In genomic region chr10:81081887-81082620, GRCh38 we compare ENCODE assay signal across 11 cellular contexts.
DNase-seq lines count a peak whose midpoint lies in the region; ATAC-seq and TF ChIP-seq lines count a peak whose summit lies in the region.
"Had no signal": no experiment of that assay in that cellular context is flagged by ENCODE, and none has a peak within 500 bp of the region (broad histone marks: within the 10 kb centered on the region; RNA-seq: fewer than 3 reads in every experiment).

No MANE protein-coding gene starts in this region.

- H3K27me3 ChIP-seq in GM06990 (replicated peaks; ENCODE audit: control insufficient read depth, insufficient read depth, low read length) (no peaks in the 10 kb centered on the region), OCI-LY1 (ENCODE audit: insufficient read depth, low read length) (no peaks in the 10 kb centered on the region), kidney epithelial cell (ENCODE audit: control insufficient read depth, insufficient read depth, low read length) (no peaks in the 10 kb centered on the region), sigmoid colon (no peaks in the 10 kb centered on the region)
- H3K27me3 ChIP-seq: thyroid gland had no signal

- H3K27ac ChIP-seq in OCI-LY1 (ENCODE audit: low read depth, low read length, poor library complexity, severe bottlenecking) (no peak overlapping the region), sigmoid colon (no peak overlapping the region)
- H3K27ac ChIP-seq: thyroid gland had no signal

- no peaks in the 10 kb centered on the region for H4K20me1 ChIP-seq in OCI-LY1 (ENCODE audit: insufficient read depth, low read length)

- no peak overlapping the region for H2AFZ ChIP-seq in OCI-LY1 (ENCODE audit: low read length)

- H3K4me3 ChIP-seq in GM06990 (replicated peaks; ENCODE audit: low read depth, low read length): no peak overlapping the region
- H3K4me3 ChIP-seq in OCI-LY1 (ENCODE audit: low read depth, low read length, poor library complexity, severe bottlenecking): no peak overlapping the region
- no peak overlapping the region for H3K4me3 ChIP-seq in kidney epithelial cell (ENCODE audit: low read depth, low read length)
- no peak overlapping the region for H3K4me3 ChIP-seq in sigmoid colon
- H3K4me3 ChIP-seq: thyroid gland had no signal

- WGBS in sigmoid colon, 2 donors: 85 to 88% methylated on average over 3 of the region's 3 CpGs

- H3K4me1 ChIP-seq in OCI-LY1 (ENCODE audit: insufficient read depth, low read length, severe bottlenecking) (no peaks in the 10 kb centered on the region), sigmoid colon (no peaks in the 10 kb centered on the region)
- H3K4me1 ChIP-seq: thyroid gland had no signal

- H3K4me2 ChIP-seq in OCI-LY1 (ENCODE audit: low read length): no peak overlapping the region

- no peaks in the 10 kb centered on the region for H3F3A ChIP-seq in OCI-LY1 (ENCODE audit: insufficient read depth, low read length)

- H3K9me2 ChIP-seq in OCI-LY1 (ENCODE audit: low read depth, low read length): no peaks in the 10 kb centered on the region

- no peak for TF ChIP-seq EP300 in sigmoid colon (IDR thresholded peaks at IDR 0.05)

- TF ChIP-seq CTCF in GM06990 (IDR thresholded peaks at IDR 0.05; ENCODE audit: insufficient read depth, low read length, poor library complexity, severe bottlenecking): peak; percentile 65
- peak; percentile 56 for TF ChIP-seq CTCF in OCI-LY1 (IDR thresholded peaks at IDR 0.05; ENCODE audit: low read length)
- TF ChIP-seq CTCF in kidney epithelial cell (IDR thresholded peaks at IDR 0.05; ENCODE audit: insufficient read depth, low read length, poor library complexity, severe bottlenecking): peak; percentile 48
- no peak for TF ChIP-seq CTCF in sigmoid colon (IDR thresholded peaks at IDR 0.05)

- no peak for TF ChIP-seq POLR2A in sigmoid colon (IDR thresholded peaks at IDR 0.05)

- DNase-seq in GM06990 (ENCODE audit: extremely low read depth, insufficient read length) (no peak), kidney epithelial cell (ENCODE audit: low read depth) (no peak), sigmoid colon (no peak), DMS153 treated with DMSO at 0.1 percent for 48 hours (lab: John Stamatoyannopoulos, UW; ENCODE audit: unreplicated experiment) (no peak)
- DNase-seq: activated CD8-positive, alpha-beta T cell treated with anti-CD3 and anti-CD28 coated beads for 36 hours; NK-92 treated with Interleukin-12 subunit alpha and Interleukin-12 subunit beta, amount 100 ng/mL, for 24 hours; thyroid gland had no signal

- no peaks in the 10 kb centered on the region for H3K79me2 ChIP-seq in OCI-LY1 (ENCODE audit: insufficient read depth, low read length)

- no peaks in the 10 kb centered on the region for H3K9me3 ChIP-seq in OCI-LY1 (ENCODE audit: low read length)
- no peaks in the 10 kb centered on the region for H3K9me3 ChIP-seq in sigmoid colon
- H3K9me3 ChIP-seq: thyroid gland had no signal

- H3K36me3 ChIP-seq in GM06990 (ENCODE audit: control insufficient read depth, insufficient read depth, low read length) (no peaks in the 10 kb centered on the region), OCI-LY1 (ENCODE audit: insufficient read depth, low read length) (no peaks in the 10 kb centered on the region), kidney epithelial cell (ENCODE audit: control insufficient read depth, insufficient read depth, low read length) (no peaks in the 10 kb centered on the region), sigmoid colon (no peaks in the 10 kb centered on the region)
- H3K36me3 ChIP-seq: thyroid gland had no signal

- ATAC-seq in GM21717 (IDR thresholded peaks at IDR 0.05; ENCODE audit: unreplicated experiment) (peak; percentile 66), HG03025 (IDR thresholded peaks at IDR 0.05; ENCODE audit: low FRiP score, unreplicated experiment) (no peak), HG03196 (IDR thresholded peaks at IDR 0.05; ENCODE audit: unreplicated experiment) (no peak)
- ATAC-seq: activated CD8-positive, alpha-beta T cell treated with anti-CD3 and anti-CD28 coated beads for 36 hours had no signal

- intact Hi-C loops in sigmoid colon (cut with DNase I): no loop called here

- no peak overlapping the region for H3K9ac ChIP-seq in OCI-LY1 (ENCODE audit: low read length)

Comparison
In these comparisons a context has a peak if more than half of its experiments do, and no peak if none do; other contexts are left out.
1. CTCF ChIP-seq: peak in GM06990 (single experiment), OCI-LY1 (single experiment) and kidney epithelial cell (single experiment); none in sigmoid colon (0 of 4).